14 cellular contexts compared by ENCODE assay signal in the genomic region with DNA sequence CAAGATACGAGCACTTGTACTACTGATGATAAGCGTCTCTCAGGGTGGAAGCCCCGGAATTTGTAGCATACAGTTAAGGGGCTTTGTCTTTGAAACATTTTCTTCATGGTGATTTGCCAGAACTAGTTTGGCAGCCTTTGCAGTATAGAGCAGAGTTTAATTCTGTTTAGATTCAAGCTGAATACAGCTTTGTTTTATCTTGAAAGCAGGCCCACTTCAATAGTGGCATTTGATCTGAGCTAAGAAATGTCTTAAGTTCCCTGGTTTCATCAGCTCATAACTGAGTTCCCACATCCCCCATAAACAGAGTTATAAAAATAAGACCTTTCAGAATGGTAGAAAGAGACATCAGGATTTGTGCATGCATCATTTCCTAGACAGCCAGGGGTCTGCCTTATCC.
DNase-seq lines count a peak whose midpoint lies in the region; ATAC-seq and TF ChIP-seq lines count a peak whose summit lies in the region.
"Had no signal": no experiment of that assay in that cellular context is flagged by ENCODE, and none has a peak within 500 bp of the region (broad histone marks: within the 10 kb centered on the region; RNA-seq: fewer than 3 reads in every experiment).

No MANE protein-coding gene starts in this region.

- no peaks in the 10 kb centered on the region for H3K79me2 ChIP-seq in smooth muscle cell (ENCODE audit: low read depth)

- H3K9me3 ChIP-seq in smooth muscle cell (replicated peaks; ENCODE audit: low read depth) (no peaks in the 10 kb centered on the region), gastroesophageal sphincter (no peaks in the 10 kb centered on the region)
- H3K9me3 ChIP-seq: BE2C, Caco-2, HAP-1 had no signal

- no peaks in the 10 kb centered on the region for H3K36me3 ChIP-seq in smooth muscle cell (ENCODE audit: low read depth)
- peaks cover 0 to 8% of the 10 kb centered on the region in 2 donors for H3K36me3 ChIP-seq in gastroesophageal sphincter
- H3K36me3 ChIP-seq: BE2C, HAP-1 had no signal

- peak; percentile 69 for DNase-seq in SK-MEL-5 (ENCODE audit: low read depth, low spot score)
- DNase-seq in foreskin melanocyte, result peak; percentile 87
- no peak for DNase-seq in smooth muscle cell (lab: John Stamatoyannopoulos, UW; ENCODE audit: unreplicated experiment)
- DNase-seq in central memory CD4-positive, alpha-beta T cell, result no peak
- DNase-seq in Ammon's horn (ENCODE audit: low spot score), result no peak
- DNase-seq: BE2C; Caco-2; CD8-positive, alpha-beta T cell; DMS53; GF-D8 had no signal

- no peak for TF ChIP-seq EP300 in gastroesophageal sphincter (IDR thresholded peaks at IDR 0.05)

- in situ Hi-C loops in SK-MEL-5 (cut with HindIII; ENCODE audit: low pct_unique_long_range_greater_than_20kb, low sequenced_read_pairs), result no loop called here

- no peaks in the 10 kb centered on the region for H3K36me3 Mint-ChIP-seq in nephron (ENCODE audit: low read depth)

- no peaks in the 10 kb centered on the region for H3K9me3 Mint-ChIP-seq in nephron
- H3K9me3 Mint-ChIP-seq: CD8-positive, alpha-beta T cell had no signal

- no peaks in the 10 kb centered on the region for H4K20me1 ChIP-seq in smooth muscle cell (ENCODE audit: low read depth)

- ATAC-seq in gastroesophageal sphincter, result no peak
- ATAC-seq: CD8-positive, alpha-beta T cell had no signal

- no peaks in the 10 kb centered on the region for H3K27me3 ChIP-seq in smooth muscle cell (ENCODE audit: low read depth)
- H3K27me3 ChIP-seq in gastroesophageal sphincter, result no peaks in the 10 kb centered on the region
- H3K27me3 ChIP-seq: BE2C had no signal

- H3F3A ChIP-seq in smooth muscle cell (ENCODE audit: low read depth), result peaks cover 13% of the 10 kb centered on the region

- H3K9ac ChIP-seq in smooth muscle cell (ENCODE audit: low read depth), result no peak overlapping the region

- TF ChIP-seq POLR2A in gastroesophageal sphincter (IDR thresholded peaks at IDR 0.05), result no peak

- H3K27me3 Mint-ChIP-seq in nephron (ENCODE audit: low read depth), result no peaks in the 10 kb centered on the region

- peaks cover 43% of the 10 kb centered on the region for H3K4me1 Mint-ChIP-seq in nephron

- H3K4me3 ChIP-seq in smooth muscle cell (no peak overlapping the region), gastroesophageal sphincter (no peak overlapping the region)
- H3K4me3 ChIP-seq: HAP-1 had no signal

- H3K27ac ChIP-seq in smooth muscle cell (ENCODE audit: low read depth) (no peak overlapping the region), gastroesophageal sphincter (no peak overlapping the region)
- H3K27ac ChIP-seq: C4-2B had no signal

- WGBS in smooth muscle cell (ENCODE audit: low lambda C conversion rate), result 26% methylated on average over 3 of the region's 3 CpGs
- 40% methylated on average over 1 of the region's 3 CpGs; no CpG with 5 or more reads in 1 of the 2 donors for WGBS in gastroesophageal sphincter (ENCODE audit: low coverage in 1 of 2), 2 donors

- no peak overlapping the region for H3K4me3 Mint-ChIP-seq in nephron
- H3K4me3 Mint-ChIP-seq: CD8-positive, alpha-beta T cell had no signal

- TF ChIP-seq CTCF in nephron (IDR thresholded peaks at IDR 0.05; ENCODE audit: unreplicated experiment in 3 of 3), result no peak
- TF ChIP-seq CTCF in smooth muscle cell (IDR thresholded peaks at IDR 0.05; ENCODE audit: borderline replicate concordance, insufficient read depth, poor library complexity, severe bottlenecking), result no peak
- no peak for TF ChIP-seq CTCF in gastroesophageal sphincter (IDR thresholded peaks at IDR 0.05)

- no peak overlapping the region for H2AFZ ChIP-seq in smooth muscle cell (ENCODE audit: low read depth)

- peak overlapping the region; percentile 50 for H3K4me2 ChIP-seq in smooth muscle cell

- peaks cover 9% of the 10 kb centered on the region for H3K4me1 ChIP-seq in smooth muscle cell (ENCODE audit: low read depth)
- peaks cover 0 to 42% (median 0%) of the 10 kb centered on the region in 3 donors for H3K4me1 ChIP-seq in gastroesophageal sphincter
- H3K4me1 ChIP-seq: BE2C, Caco-2, HAP-1 had no signal

- H3K27ac Mint-ChIP-seq in nephron, result peak overlapping the region; percentile 39 to 80 (median 63)
- H3K27ac Mint-ChIP-seq: CD8-positive, alpha-beta T cell had no signal

Comparison
In these comparisons a context has a peak if more than half of its experiments do, and no peak if none do; other contexts are left out.
1. DNase-seq: peak in SK-MEL-5 (single experiment) and foreskin melanocyte (single experiment); none in smooth muscle cell (single experiment), central memory CD4-positive, alpha-beta T cell (single experiment) and Ammon's horn (single experiment).